ENCODE assay signal across 8 cellular contexts in genomic region chr2:105545731-105546622, GRCh38.
DNase-seq lines count a peak whose midpoint lies in the region; ATAC-seq and TF ChIP-seq lines count a peak whose summit lies in the region.

No MANE protein-coding gene starts in this region.

- H3K4me3 ChIP-seq in KMS-11 (IDR thresholded peaks at IDR 0.05; ENCODE audit: insufficient read depth, low read depth, low read length) (no peak overlapping the region), RWPE2 (ENCODE audit: severe bottlenecking) (no peak overlapping the region), gastroesophageal sphincter (no peak overlapping the region), aorta (ENCODE audit: low read length in 2 of 2) (no peak overlapping the region)

- H2AFZ ChIP-seq in KMS-11 (ENCODE audit: low read depth): no peak overlapping the region

- H3K27me3 ChIP-seq in KMS-11 (ENCODE audit: insufficient read depth, low read depth) (no peaks in the 10 kb centered on the region), RWPE2 (ENCODE audit: insufficient read depth, poor library complexity, severe bottlenecking) (no peaks in the 10 kb centered on the region), gastroesophageal sphincter (peaks cover 9% of the 10 kb centered on the region), aorta (ENCODE audit: control insufficient read depth in 1 of 2, insufficient read depth in 2 of 2, low read length in 1 of 2) (no peaks in the 10 kb centered on the region)

- no peak for TF ChIP-seq EP300 in gastroesophageal sphincter (IDR thresholded peaks at IDR 0.05)

- ATAC-seq in Right ventricle myocardium inferior: peak; percentile 44
- peak; percentile 71; the same call in 2 of the 3 replicates for ATAC-seq in RWPE2 (ENCODE audit: low read depth)
- no peak for ATAC-seq in gastroesophageal sphincter
- ATAC-seq in aorta (ENCODE audit: low FRiP score): no peak

- TF ChIP-seq CTCF in KMS-11 (conservative IDR thresholded peaks at IDR 0.05; ENCODE audit: low read depth, low read length) (peak; percentile 88), RWPE2 (IDR thresholded peaks at IDR 0.05; ENCODE audit: poor library complexity, severe bottlenecking) (peak; percentile 88), gastroesophageal sphincter (IDR thresholded peaks at IDR 0.05) (peak; percentile 53 to 72 (median 66))

- H4K20me1 ChIP-seq in KMS-11 (ENCODE audit: insufficient read depth): no peaks in the 10 kb centered on the region

- 0 to 24% methylated on average over 4 to 9 of the region's 10 CpGs for WGBS in gastroesophageal sphincter (ENCODE audit: low coverage in 1 of 2), 2 donors
- WGBS in aorta, 2 donors: 33 to 36% methylated on average over 10 of the region's 10 CpGs

- TF ChIP-seq POLR2A in gastroesophageal sphincter (IDR thresholded peaks at IDR 0.05): no peak

- intact Hi-C loops in Right ventricle myocardium inferior (cut with DNase I): loop anchor here (2.0 kb wide), 1 partner anchor 201 kb away; no protein-coding TSS in a partner anchor
- intact Hi-C loops in cardiac septum (cut with DNase I): no loop called here
- intact Hi-C loops in posterior cingulate gyrus (cut with DNase I): no loop called here
- intact Hi-C loops in aorta (cut with DNase I): no loop called here

- no peak overlapping the region for H3K4me2 ChIP-seq in KMS-11

- H3K4me1 ChIP-seq in KMS-11 (ENCODE audit: low read depth, poor library complexity, severe bottlenecking) (peaks cover 5% of the 10 kb centered on the region), RWPE2 (ENCODE audit: insufficient read depth, poor library complexity, severe bottlenecking) (no peaks in the 10 kb centered on the region), gastroesophageal sphincter (no peaks in the 10 kb centered on the region), aorta (ENCODE audit: control insufficient read depth in 1 of 2, insufficient read depth in 2 of 2, low read length in 2 of 2) (no peaks in the 10 kb centered on the region)

- H3K79me2 ChIP-seq in KMS-11 (ENCODE audit: insufficient read depth, low read depth): no peaks in the 10 kb centered on the region

- no peak overlapping the region for H3K27ac ChIP-seq in KMS-11
- no peak overlapping the region for H3K27ac ChIP-seq in RWPE2 (ENCODE audit: poor library complexity, severe bottlenecking)
- no peak overlapping the region for H3K27ac ChIP-seq in gastroesophageal sphincter
- no peak overlapping the region for H3K27ac ChIP-seq in aorta (ENCODE audit: low read depth in 1 of 2, low read length in 2 of 2)

- H3K9me3 ChIP-seq in RWPE2 (ENCODE audit: severe bottlenecking) (no peaks in the 10 kb centered on the region), gastroesophageal sphincter (no peaks in the 10 kb centered on the region), aorta (ENCODE audit: control insufficient read depth, low read length) (no peaks in the 10 kb centered on the region)

- no peaks in the 10 kb centered on the region for H3K36me3 ChIP-seq in KMS-11 (ENCODE audit: insufficient read depth)
- H3K36me3 ChIP-seq in RWPE2 (ENCODE audit: low read depth): no peaks in the 10 kb centered on the region
- no peaks in the 10 kb centered on the region for H3K36me3 ChIP-seq in gastroesophageal sphincter
- H3K36me3 ChIP-seq in aorta (ENCODE audit: control insufficient read depth in 1 of 2, insufficient read depth in 2 of 2, low read length in 1 of 2): no peaks in the 10 kb centered on the region

- no peak for DNase-seq in Right ventricle myocardium inferior (ENCODE audit: missing footprints)
- DNase-seq in cardiac septum (ENCODE audit: low spot score): no peak
- no peak for DNase-seq in RWPE2 (ENCODE audit: low spot score)
- DNase-seq in activated T-helper 9 cell treated with anti-CD3 and anti-CD28 coated beads, Interleukin-2, amount 50 U/mL, for 16 hours (ENCODE audit: low read depth): peak; percentile 50
- DNase-seq in posterior cingulate gyrus: peak; percentile 51 to 95 (median 71)
- DNase-seq in aorta: peak; percentile 70 to 85

- H3K9ac ChIP-seq in KMS-11: no peak overlapping the region

Comparison
In these comparisons a context has a peak if more than half of its experiments do, and no peak if none do; other contexts are left out.
1. ATAC-seq: peak in Right ventricle myocardium inferior (single experiment) and RWPE2 (single experiment); none in gastroesophageal sphincter (single experiment) and aorta (single experiment).
2. DNase-seq: peak in activated T-helper 9 cell treated with anti-CD3 and anti-CD28 coated beads, Interleukin-2, amount 50 U/mL, for 16 hours (single experiment), posterior cingulate gyrus (10 of 10) and aorta (2 of 2); none in Right ventricle myocardium inferior (single experiment), cardiac septum (single experiment) and RWPE2 (single experiment).
3. Peak in every context shown above with its lines, with median percentiles within 50 percentile points of each other: CTCF ChIP-seq.